Comparison of ENCODE assay signal across 8 cellular contexts in the genomic region with DNA sequence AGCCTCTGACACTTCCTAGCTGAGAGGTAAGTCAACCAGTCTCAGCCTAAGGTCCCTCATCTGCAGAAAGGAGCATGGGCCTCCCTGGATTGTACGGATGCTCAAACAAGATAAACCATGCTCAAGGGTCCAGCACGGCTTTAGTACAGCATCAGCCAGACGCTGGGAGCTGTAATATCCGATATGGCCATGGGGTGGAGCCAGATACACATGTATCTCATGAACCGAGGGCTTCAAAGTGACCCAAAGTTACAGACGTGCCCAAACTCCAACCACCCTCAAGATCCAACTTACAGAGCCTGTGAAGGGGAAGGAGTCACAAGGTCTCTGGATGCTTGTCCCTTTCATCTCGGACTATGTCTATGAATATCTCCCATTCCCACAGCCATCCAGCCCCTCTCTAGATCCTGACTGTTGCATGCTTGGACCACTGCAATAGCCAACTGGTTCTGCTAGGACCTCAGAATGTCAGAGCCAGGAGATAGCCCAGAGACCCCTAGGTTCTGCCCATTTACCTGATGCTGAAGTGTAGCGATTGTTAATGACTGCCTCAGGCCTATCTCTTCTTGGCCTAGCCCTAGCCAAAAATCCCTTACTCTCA.
DNase-seq lines count a peak whose midpoint lies in the region; ATAC-seq and TF ChIP-seq lines count a peak whose summit lies in the region.

No MANE protein-coding gene starts in this region.

- peak in 2 of 3 experiments; percentile 84 to 99; a peak in 4 of 6 replicates for TF ChIP-seq CTCF in HCT116 (IDR thresholded peaks at IDR 0.05 in 2 of 3, conservative IDR thresholded peaks at IDR 0.05 in 1 of 3; ENCODE audit: borderline replicate concordance in 1 of 3, insufficient read depth in 1 of 3, low read depth in 2 of 3, low read length in 2 of 3)

- H3K4me3 ChIP-seq in HCT116 (replicated peaks in 1 of 2; ENCODE audit: low read depth in 1 of 2, low read length in 2 of 2): no peak overlapping the region

- no peaks in the 10 kb centered on the region for H3K27me3 ChIP-seq in HCT116 (ENCODE audit: insufficient read depth, low read length)

- H4K20me1 ChIP-seq in HCT116 (ENCODE audit: insufficient read depth): no peaks in the 10 kb centered on the region

- TF ChIP-seq POLR2A in HCT116 (IDR thresholded peaks at IDR 0.05; ENCODE audit: borderline replicate concordance, extremely low read depth, insufficient read depth, insufficient read length): no peak

- intact Hi-C loops in HCT116 (cut with micrococcal nuclease): loop anchor here (1.0 to 10.0 kb wide), 6 partner anchors 146 to 909 kb away; a partner anchor contains a TSS

- no TSS peak for BruUV-seq in HCT116 (replicated peaks; lab: Mats Ljungman, UMichigan)

- no peak overlapping the region for H3K27ac ChIP-seq in HCT116 (ENCODE audit: low read depth, low read length)

- no peak overlapping the region for H3K9ac ChIP-seq in HCT116 (ENCODE audit: low read length)

- no peaks in the 10 kb centered on the region for H3K36me3 ChIP-seq in HCT116 (ENCODE audit: control insufficient read depth in 1 of 2, insufficient read depth in 2 of 2, low read length in 2 of 2)

- no peak overlapping the region for H2AFZ ChIP-seq in HCT116 (ENCODE audit: low read depth, low read length, poor library complexity, severe bottlenecking)

- H3K9me2 ChIP-seq in HCT116 (ENCODE audit: insufficient read depth): no peaks in the 10 kb centered on the region

- peak; percentile 80 for DNase-seq in EH (ENCODE audit: low read depth)
- peak; percentile 75 for DNase-seq in HCT116 (ENCODE audit: low read depth, low spot score)
- peak; percentile 52 for DNase-seq in NCI-H2227 treated with DMSO at 0.1 percent for 48 hours (lab: John Stamatoyannopoulos, UW)
- peak; percentile 62 for DNase-seq in central memory CD4-positive, alpha-beta T cell
- peak; percentile 71 for DNase-seq in kidney tubule cell (ENCODE audit: low spot score)
- DNase-seq in stimulated activated CD4-positive, alpha-beta T cell treated with anti-CD3 and anti-CD28 coated beads, Interleukin-4, amount 100 ng/mL, for 1 hour: peak; percentile 82

- no peaks in the 10 kb centered on the region for H3K79me2 ChIP-seq in HCT116 (ENCODE audit: insufficient read depth, low read length)

- H3K4me2 ChIP-seq in HCT116 (ENCODE audit: low read length): no peak overlapping the region

- TF ChIP-seq RAD21 in HCT116 (IDR thresholded peaks at IDR 0.05; ENCODE audit: low read depth): no peak

- ATAC-seq in HCT116: peak; percentile 75
- ATAC-seq in activated CD4-positive, CD25-positive, alpha-beta regulatory T cell treated with anti-CD3 and anti-CD28 coated beads, Interleukin-2, amount 50 U/mL, for 24 hours: peak; percentile 73 to 85
- no peak for ATAC-seq in HG03097 (IDR thresholded peaks at IDR 0.05; ENCODE audit: low FRiP score, unreplicated experiment)

- RAD21 ChIA-PET in HCT116 (lab: Charles Lee; ENCODE audit: low non-redundant PET in 1 of 2, low total read pairs in 2 of 2, uncharacterized antibody in 2 of 2, unreplicated experiment in 2 of 2): interaction anchor here (0.7 to 1.5 kb wide), 11 partner anchors 10 to 182 kb away, joined by 3 to 8 read pairs (median 4); no protein-coding TSS in a partner anchor

- CTCF ChIA-PET in HCT116 (lab: Charles Lee): interaction anchor here (0.5 to 3.3 kb wide), 30 partner anchors 10 to 901 kb away, joined by 3 to 48 read pairs (median 3); a partner anchor contains a TSS

- POLR2A ChIA-PET in HCT116 (lab: Charles Lee): interaction anchor here (1.3 kb wide), 1 partner anchor 177 kb away, joined by 3 read pairs; no protein-coding TSS in a partner anchor

- no peaks in the 10 kb centered on the region for H3K9me3 ChIP-seq in HCT116 (ENCODE audit: control insufficient read depth in 1 of 2, insufficient read depth in 1 of 2, low read depth in 1 of 2, low read length in 2 of 2)

- H3K4me1 ChIP-seq in HCT116 (ENCODE audit: control insufficient read depth in 1 of 2, insufficient read depth in 2 of 2, low read length in 2 of 2): peaks cover 35 to 50% of the 10 kb centered on the region in 2 experiments

TF ChIP-seq in HCT116, 20 proteins besides CTCF, POLR2A, EP300 and RAD21:
- no peak for TF ChIP-seq ZFX (IDR thresholded peaks at IDR 0.05)
- TF ChIP-seq POLR2AphosphoS5 (IDR thresholded peaks at IDR 0.05; ENCODE audit: low read depth, low read length): no peak
- no peak for TF ChIP-seq SIN3A (IDR thresholded peaks at IDR 0.05; ENCODE audit: low read depth)
- peak; percentile 55 for TF ChIP-seq YY1 (IDR thresholded peaks at IDR 0.05; ENCODE audit: extremely low read depth, insufficient replicate concordance, low read depth, low read length)
- TF ChIP-seq TCF7L2 (IDR thresholded peaks at IDR 0.05; ENCODE audit: borderline replicate concordance, extremely low read depth, insufficient read depth, insufficient read length): peak; percentile 49
- TF ChIP-seq, protein P1, sequence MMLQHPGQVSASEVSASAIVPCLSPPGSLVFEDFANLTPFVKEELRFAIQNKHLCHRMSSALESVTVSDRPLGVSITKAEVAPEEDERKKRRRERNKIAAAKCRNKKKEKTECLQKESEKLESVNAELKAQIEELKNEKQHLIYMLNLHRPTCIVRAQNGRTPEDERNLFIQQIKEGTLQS (IDR thresholded peaks at IDR 0.05): no peak
- TF ChIP-seq EZH2 (IDR thresholded peaks at IDR 0.05): no peak
